Comparison of ENCODE assay signal across 8 cellular contexts in genomic region chr3:184289426-184289938, GRCh38.
A peak's percentile ranks its signal among the peaks of the same experiment; 100 is the strongest.
DNase-seq lines count a peak whose midpoint lies in the region; ATAC-seq and TF ChIP-seq lines count a peak whose summit lies in the region.

No MANE protein-coding gene starts in this region.

- H3K27me3 Mint-ChIP-seq in T-helper 2 cell treated with Interferon-gamma antibody and Interleukin-4, amounts not matched to agents 5 μg/mL and 100 μg/mL, for 36 hours (ENCODE audit: low read depth) = peaks cover 2% of the 10 kb centered on the region

- H3K4me1 ChIP-seq in iPS DF 6.9 (ENCODE audit: control insufficient read depth, insufficient read depth, low read length) = no peaks in the 10 kb centered on the region; the same call in 1 of the 2 replicates

- in situ Hi-C loops in astrocyte of the spinal cord (cut with HindIII; ENCODE audit: low sequenced_read_pairs) = no loop called here

- H3K9me3 Mint-ChIP-seq in T-helper 2 cell treated with Interferon-gamma antibody and Interleukin-4, amounts not matched to agents 5 μg/mL and 100 μg/mL, for 36 hours = no peaks in the 10 kb centered on the region

- no peaks in the 10 kb centered on the region for H3K27me3 ChIP-seq in iPS DF 6.9 (ENCODE audit: control insufficient read depth, insufficient read depth, low read length)

- no peak overlapping the region for H3K4me3 ChIP-seq in astrocyte of the spinal cord (ENCODE audit: low read depth, low read length)
- no peak overlapping the region for H3K4me3 ChIP-seq in iPS DF 6.9 (ENCODE audit: low read length)

- no CpG with 5 or more reads among the region's 10 CpGs for WGBS in iPS DF 6.9 (ENCODE audit: insufficient coverage, insufficient read length)

- H3K4me3 Mint-ChIP-seq in T-helper 2 cell treated with Interferon-gamma antibody and Interleukin-4, amounts not matched to agents 5 μg/mL and 100 μg/mL, for 36 hours = no peak overlapping the region

- peak; percentile 63 for TF ChIP-seq CTCF in astrocyte of the spinal cord (IDR thresholded peaks at IDR 0.05; ENCODE audit: low read depth, low read length)

- H3K9me3 ChIP-seq in iPS DF 6.9 (ENCODE audit: control insufficient read depth, insufficient read depth, low read length) = no peaks in the 10 kb centered on the region

- H3K27ac ChIP-seq in iPS DF 6.9 (ENCODE audit: low read length) = no peak overlapping the region

- peaks cover 4% of the 10 kb centered on the region for H3K4me1 Mint-ChIP-seq in T-helper 2 cell treated with Interferon-gamma antibody and Interleukin-4, amounts not matched to agents 5 μg/mL and 100 μg/mL, for 36 hours (ENCODE audit: low read depth)

- DNase-seq in NCI-H2081 (lab: John Stamatoyannopoulos, UW) (peak; percentile 67 to 75), NCI-H2081 treated with DMSO at 0.1 percent for 48 hours (lab: John Stamatoyannopoulos, UW) (no peak), NCI-H1694 treated with DMSO at 0.1 percent for 48 hours (lab: John Stamatoyannopoulos, UW) (peak; percentile 83), astrocyte of the spinal cord (ENCODE audit: low read depth, low spot score) (peak; percentile 27), iPS DF 6.9 (ENCODE audit: low read depth, low spot score) (peak; percentile 60)
- DNase-seq in T-helper 2 cell treated with Interferon-gamma antibody and Interleukin-4, amounts not matched to agents 5 μg/mL and 100 μg/mL, for 36 hours (ENCODE audit: low spot score) = peak; percentile 44
- DNase-seq in stimulated activated CD4-positive, alpha-beta T cell treated with anti-CD3 and anti-CD28 coated beads, Interleukin-1b, Interleukin-23, amount 100 ng/mL, for 48 hours = peak; percentile 68

- no peaks in the 10 kb centered on the region for H3K36me3 ChIP-seq in iPS DF 6.9 (ENCODE audit: control insufficient read depth, insufficient read depth, low read length)

- peak overlapping the region; percentile 36 for H3K27ac Mint-ChIP-seq in T-helper 2 cell treated with Interferon-gamma antibody and Interleukin-4, amounts not matched to agents 5 μg/mL and 100 μg/mL, for 36 hours

- no peak for ATAC-seq in GM19463 (IDR thresholded peaks at IDR 0.05; ENCODE audit: unreplicated experiment)

- H3K36me3 Mint-ChIP-seq in T-helper 2 cell treated with Interferon-gamma antibody and Interleukin-4, amounts not matched to agents 5 μg/mL and 100 μg/mL, for 36 hours (ENCODE audit: low read depth) = no peaks in the 10 kb centered on the region
